In the genomic region with DNA sequence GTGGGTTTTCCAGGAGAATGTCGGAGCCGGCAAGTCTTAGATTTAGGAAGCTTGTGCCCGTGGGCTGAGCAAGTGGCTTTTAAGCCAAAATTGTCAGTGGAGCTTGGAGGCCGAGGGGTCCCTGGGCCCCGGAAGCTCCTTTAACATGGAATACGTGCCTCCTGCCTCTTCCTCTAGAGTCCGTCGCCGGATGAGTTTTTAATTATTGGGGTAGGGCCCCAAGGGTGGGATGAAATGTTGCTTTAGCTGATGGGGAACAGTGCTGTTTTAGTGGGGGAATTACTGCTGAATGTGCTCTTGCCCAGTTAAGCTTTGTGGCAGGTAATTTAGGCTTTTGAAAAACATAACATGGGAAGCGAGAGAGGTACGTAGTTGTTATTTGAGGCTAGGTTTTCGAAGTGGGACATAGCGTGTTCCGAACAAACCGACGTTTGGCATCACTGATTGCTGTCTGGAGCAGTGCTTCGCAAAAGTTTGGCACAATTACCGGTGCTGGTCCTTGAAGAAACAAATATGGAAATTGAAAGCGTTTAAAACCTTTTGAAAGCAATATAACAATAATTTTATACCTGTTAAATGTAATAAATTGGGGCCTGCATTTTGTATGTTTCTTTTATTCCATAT, we compare ENCODE assay signal across 8 cellular contexts. TPM values are rescaled to one million over a fixed set of nuclear protein-coding genes. Genes with fewer than 3 reads are reported as not detected.
A peak's percentile ranks its signal among the peaks of the same experiment; 100 is the strongest.
DNase-seq lines count a peak whose midpoint lies in the region; ATAC-seq and TF ChIP-seq lines count a peak whose summit lies in the region.

No MANE protein-coding gene starts in this region.

- POLR2A ChIA-PET in BJ (lab: Charles Lee), result interaction anchor here (0.6 kb wide), 1 partner anchor 513 kb away, joined by 5 read pairs; no protein-coding TSS in a partner anchor
- POLR2A ChIA-PET in HCT116 (lab: Charles Lee), result interaction anchor here (1.2 to 1.7 kb wide), 5 partner anchors 13 to 522 kb away, joined by 4 to 11 read pairs (median 9); no protein-coding TSS in a partner anchor

- peak overlapping the region; percentile 94 for H3K9ac ChIP-seq in HCT116 (ENCODE audit: low read length)

- no peaks in the 10 kb centered on the region for H3K9me3 ChIP-seq in HCT116 (ENCODE audit: control insufficient read depth in 1 of 2, insufficient read depth in 1 of 2, low read depth in 1 of 2, low read length in 2 of 2)
- no peaks in the 10 kb centered on the region for H3K9me3 ChIP-seq in hepatocyte (ENCODE audit: low read depth)

- 2% methylated on average over 19 of the region's 19 CpGs for WGBS in hepatocyte (ENCODE audit: low lambda C conversion rate, missing lambda C conversion rate)

- H3K79me2 ChIP-seq in HCT116 (ENCODE audit: insufficient read depth, low read length) (peaks cover 58% of the 10 kb centered on the region), hepatocyte (peaks cover 58% of the 10 kb centered on the region)

- ATAC-seq in HCT116 (peak; percentile 4; the same call in 1 of the 2 replicates), GM19324 (IDR thresholded peaks at IDR 0.05; ENCODE audit: low FRiP score, unreplicated experiment) (no peak)

- no peak for TF ChIP-seq POLR2A in HCT116 (IDR thresholded peaks at IDR 0.05; ENCODE audit: borderline replicate concordance, extremely low read depth, insufficient read depth, insufficient read length)

- H4K20me1 ChIP-seq in HCT116 (ENCODE audit: insufficient read depth), result peaks cover 48% of the 10 kb centered on the region
- peaks cover 54% of the 10 kb centered on the region for H4K20me1 ChIP-seq in hepatocyte (ENCODE audit: insufficient read depth, poor library complexity, severe bottlenecking)

- H3K4me2 ChIP-seq in HCT116 (ENCODE audit: low read length) (peak overlapping the region; percentile 78), hepatocyte (peak overlapping the region; percentile 83)

- H2AFZ ChIP-seq in HCT116 (ENCODE audit: low read depth, low read length, poor library complexity, severe bottlenecking) (no peak overlapping the region), hepatocyte (peak overlapping the region; percentile 73)

- no peaks in the 10 kb centered on the region for H3K9me3 Mint-ChIP-seq in activated naive CD8-positive, alpha-beta T cell treated with anti-CD3 and anti-CD28 coated beads for 36 hours

- peak overlapping the region; percentile 87 for H3K27ac ChIP-seq in HCT116 (ENCODE audit: low read depth, low read length)
- peak overlapping the region; percentile 92 for H3K27ac ChIP-seq in hepatocyte
- peak overlapping the region; percentile 88 to 97 (median 93) for H3K27ac ChIP-seq in skin epidermis

- no TSS peak for BruUV-seq in HCT116 (replicated peaks; lab: Mats Ljungman, UMichigan)

- H3K36me3 ChIP-seq in BJ (ENCODE audit: control insufficient read depth, insufficient read depth, low read length) (no peaks in the 10 kb centered on the region; the same call in 1 of the 2 replicates), HCT116 (ENCODE audit: control insufficient read depth in 1 of 2, insufficient read depth in 2 of 2, low read length in 2 of 2) (peaks cover 42 to 52% of the 10 kb centered on the region in 2 experiments), hepatocyte (replicated peaks; ENCODE audit: insufficient read depth, low read depth) (no peaks in the 10 kb centered on the region)

- RAD21 ChIA-PET in HCT116 (lab: Charles Lee; ENCODE audit: low non-redundant PET in 1 of 2, low total read pairs in 2 of 2, uncharacterized antibody in 2 of 2, unreplicated experiment in 2 of 2), result interaction anchor here in 1 of 2 experiments (0.9 kb wide), 1 partner anchor 84 kb away, joined by 3 read pairs; no protein-coding TSS in a partner anchor

- H3K9me2 ChIP-seq in HCT116 (ENCODE audit: insufficient read depth), result no peaks in the 10 kb centered on the region
- H3K9me2 ChIP-seq in hepatocyte (replicated peaks; ENCODE audit: insufficient read depth), result no peaks in the 10 kb centered on the region

- intact Hi-C loops in HCT116 (cut with micrococcal nuclease), result no loop called here

- H3K4me1 ChIP-seq in HCT116 (ENCODE audit: control insufficient read depth in 1 of 2, insufficient read depth in 2 of 2, low read length in 2 of 2) (peaks cover 2 to 16% of the 10 kb centered on the region in 2 experiments; a peak in 3 of 4 replicates), hepatocyte (ENCODE audit: insufficient read depth) (peaks cover 21% of the 10 kb centered on the region)

- CTCF ChIA-PET in BJ (lab: Yijun Ruan, JAX) (interaction anchor here (0.8 to 2.3 kb wide), 17 partner anchors 9 to 187 kb away, joined by 3 to 34 read pairs (median 4); partner anchors contain the start of gene DIPK1A), HCT116 (lab: Charles Lee) (interaction anchor here (0.7 to 2.5 kb wide), 4 partner anchors 10 to 84 kb away, joined by 3 to 18 read pairs (median 4); no protein-coding TSS in a partner anchor)

- H3K27me3 ChIP-seq in BJ (ENCODE audit: control insufficient read depth, insufficient read depth, low read length) (no peaks in the 10 kb centered on the region), HCT116 (ENCODE audit: insufficient read depth, low read length) (no peaks in the 10 kb centered on the region), hepatocyte (no peaks in the 10 kb centered on the region)

- TF ChIP-seq RAD21 in HCT116 (IDR thresholded peaks at IDR 0.05; ENCODE audit: low read depth), result no peak

- peak overlapping the region; percentile 62 for H3K4me3 ChIP-seq in BJ (ENCODE audit: low read depth, low read length)
- peak overlapping the region; percentile 80 to 99 for H3K4me3 ChIP-seq in HCT116 (replicated peaks in 1 of 2; ENCODE audit: low read depth in 1 of 2, low read length in 2 of 2)
- H3K4me3 ChIP-seq in hepatocyte, result peak overlapping the region; percentile 97
- peak overlapping the region; percentile 78 to 99 (median 96) for H3K4me3 ChIP-seq in skin epidermis

- H3K27me3 Mint-ChIP-seq in activated naive CD8-positive, alpha-beta T cell treated with anti-CD3 and anti-CD28 coated beads for 36 hours, result peaks cover 4% of the 10 kb centered on the region

- no peak for DNase-seq in BJ (ENCODE audit: low read depth)
- no peak for DNase-seq in HCT116 (ENCODE audit: low read depth, low spot score)
- no peak for DNase-seq in activated naive CD8-positive, alpha-beta T cell treated with anti-CD3 and anti-CD28 coated beads for 36 hours
- no peak for DNase-seq in hepatocyte (ENCODE audit: low spot score)
- DNase-seq in DMS153 treated with DMSO at 0.1 percent for 48 hours (lab: John Stamatoyannopoulos, UW; ENCODE audit: unreplicated experiment), result no peak
- DNase-seq in NCI-H2107 (lab: John Stamatoyannopoulos, UW), result no peak

- TF ChIP-seq CTCF in BJ (IDR thresholded peaks at IDR 0.05; ENCODE audit: insufficient read depth, low read depth, low read length), result no peak
- TF ChIP-seq CTCF in HCT116 (IDR thresholded peaks at IDR 0.05 in 2 of 3, conservative IDR thresholded peaks at IDR 0.05 in 1 of 3; ENCODE audit: borderline replicate concordance in 1 of 3, insufficient read depth in 1 of 3, low read depth in 2 of 3, low read length in 2 of 3), result no peak
- TF ChIP-seq CTCF in hepatocyte (IDR thresholded peaks at IDR 0.05; ENCODE audit: poor library complexity), result no peak

- peaks cover 58% of the 10 kb centered on the region for H3K36me3 Mint-ChIP-seq in activated naive CD8-positive, alpha-beta T cell treated with anti-CD3 and anti-CD28 coated beads for 36 hours

- peak overlapping the region; percentile 98 for H3K27ac Mint-ChIP-seq in activated naive CD8-positive, alpha-beta T cell treated with anti-CD3 and anti-CD28 coated beads for 36 hours

- H3K4me3 Mint-ChIP-seq in activated naive CD8-positive, alpha-beta T cell treated with anti-CD3 and anti-CD28 coated beads for 36 hours, result peak overlapping the region; percentile 92

- peaks cover 41% of the 10 kb centered on the region for H3K4me1 Mint-ChIP-seq in activated naive CD8-positive, alpha-beta T cell treated with anti-CD3 and anti-CD28 coated beads for 36 hours

TF ChIP-seq in HCT116, 20 proteins besides CTCF, POLR2A, EP300 and RAD21 (continues in another document):
- no peak for TF ChIP-seq YY1 (IDR thresholded peaks at IDR 0.05; ENCODE audit: extremely low read depth, insufficient replicate concordance, low read depth, low read length)
- no peak for TF ChIP-seq ZFX (IDR thresholded peaks at IDR 0.05)
- TF ChIP-seq SIN3A (IDR thresholded peaks at IDR 0.05; ENCODE audit: low read depth), result no peak
- TF ChIP-seq EZH2 (IDR thresholded peaks at IDR 0.05), result no peak
- TF ChIP-seq ZNF274 (IDR thresholded peaks at IDR 0.05; ENCODE audit: low read depth, low read length), result no peak
- TF ChIP-seq, protein P1, sequence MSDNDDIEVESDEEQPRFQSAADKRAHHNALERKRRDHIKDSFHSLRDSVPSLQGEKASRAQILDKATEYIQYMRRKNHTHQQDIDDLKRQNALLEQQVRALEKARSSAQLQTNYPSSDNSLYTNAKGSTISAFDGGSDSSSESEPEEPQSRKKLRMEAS (IDR thresholded peaks at IDR 0.05), result no peak
- TF ChIP-seq POLR2AphosphoS5 (IDR thresholded peaks at IDR 0.05; ENCODE audit: low read depth, low read length), result no peak
- no peak for TF ChIP-seq CEBPB (IDR thresholded peaks at IDR 0.05; ENCODE audit: low read depth)

RNA-seq across cellular contexts. Expression of gene RPL5, which starts 0.8 kb away (rescaled TPM):
- 1,389 and 2,073 TPM in 2 replicates for polyA plus RNA-seq in BJ (2011; rRNA removed)
- 481 and 777 TPM in 2 replicates for polyA minus RNA-seq in BJ (2011; rRNA and poly(A)+ RNA removed)
- total RNA-seq in HCT116 (2021; ENCODE audit: unreplicated experiment), result 1,480 TPM
- 1,450 and 1,677 TPM in 2 replicates for polyA plus RNA-seq in HCT116 (2012)
- total RNA-seq in activated naive CD8-positive, alpha-beta T cell treated with anti-CD3 and anti-CD28 coated beads for 36 hours, result 1,000 to 10,000 TPM; 1,677 to 1,713 TPM
- total RNA-seq in hepatocyte, result 1,737 and 2,070 TPM in 2 replicates
- 668 and 726 TPM in 2 replicates for polyA plus RNA-seq in hepatocyte

RNA-seq across cellular contexts. Expression of gene EVI5, which starts 47.7 kb away (rescaled TPM):
- polyA plus RNA-seq in BJ (2011; rRNA removed) (8.6 and 13.0 TPM in 2 replicates), hepatocyte (24.9 and 28.9 TPM in 2 replicates)
- 8.0 and 9.6 TPM in 2 replicates for polyA minus RNA-seq in BJ (2011; rRNA and poly(A)+ RNA removed)
- total RNA-seq in HCT116 (2021; ENCODE audit: unreplicated experiment) (21.8 TPM), hepatocyte (25.2 and 29.0 TPM in 2 replicates)
- 3.3 and 3.5 TPM in 2 replicates for polyA plus RNA-seq in HCT116 (2012)
- total RNA-seq in activated naive CD8-positive, alpha-beta T cell treated with anti-CD3 and anti-CD28 coated beads for 36 hours, result 10 to 100 TPM; 13.6 to 13.8 TPM
